In the genomic region with DNA sequence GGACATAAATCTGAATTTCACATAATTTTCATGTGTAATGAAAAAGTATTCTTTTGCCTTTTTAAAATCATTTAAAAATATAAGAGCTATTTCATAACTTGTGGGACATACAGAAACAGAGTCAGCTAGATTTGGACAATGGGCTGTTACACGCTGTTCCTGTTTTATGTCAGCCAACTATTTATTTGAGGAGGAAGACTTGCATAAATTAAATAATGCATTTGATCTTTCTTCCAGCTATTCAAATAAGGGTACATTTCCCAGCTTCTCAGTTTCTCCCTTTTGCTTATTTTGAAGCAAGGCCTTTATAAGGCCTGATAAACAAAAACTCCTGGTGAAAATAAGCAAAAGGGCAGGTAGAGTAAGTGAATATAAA, we compare ENCODE assay signal across 11 cellular contexts. TPM values are rescaled to one million over a fixed set of nuclear protein-coding genes. Genes with fewer than 3 reads are reported as not detected.
DNase-seq lines count a peak whose midpoint lies in the region; ATAC-seq and TF ChIP-seq lines count a peak whose summit lies in the region.
"Had no signal": no experiment of that assay in that cellular context is flagged by ENCODE, and none has a peak within 500 bp of the region (broad histone marks: within the 10 kb centered on the region; RNA-seq: fewer than 3 reads in every experiment).

No MANE protein-coding gene starts in this region.

- TF ChIP-seq POLR2A in vagina (IDR thresholded peaks at IDR 0.05) (no peak), erythroblast (IDR thresholded peaks at IDR 0.05; ENCODE audit: low read length) (no peak)

- no peak overlapping the region for H3K4me3 Mint-ChIP-seq in osteocyte (ENCODE audit: unreplicated experiment)

- H3K4me1 ChIP-seq in left ventricle myocardium inferior (peaks cover 100% of the 10 kb centered on the region), fibroblast of lung (ENCODE audit: control insufficient read depth, extremely low read depth, insufficient read depth, low read length) (peaks cover 30% of the 10 kb centered on the region), vagina (peaks cover 94% of the 10 kb centered on the region)

- TF ChIP-seq CTCF in left ventricle myocardium inferior (IDR thresholded peaks at IDR 0.05; ENCODE audit: borderline replicate concordance) (no peak), fibroblast of lung (conservative IDR thresholded peaks at IDR 0.05 in 1 of 2, IDR thresholded peaks at IDR 0.05 in 1 of 2; ENCODE audit: low read depth in 1 of 2, low read length in 2 of 2) (no peak), osteocyte (IDR thresholded peaks at IDR 0.05) (no peak), vagina (IDR thresholded peaks at IDR 0.05) (no peak)

- DNase-seq in left ventricle myocardium inferior (no peak), Right ventricle myocardium superior (no peak), fibroblast of lung (ENCODE audit: low read depth in 2 of 2) (no peak), osteocyte (ENCODE audit: extremely low spot score, unreplicated experiment) (no peak), vagina (ENCODE audit: extremely low spot score in 2 of 2) (no peak), COLO829 (ENCODE audit: low spot score) (no peak), erythroblast (lab: John Stamatoyannopoulos, UW) (no peak)
- DNase-seq: activated T-cell treated with anti-CD3 and anti-CD28 coated beads for 4 hours had no signal

- H3K27ac ChIP-seq in left ventricle myocardium inferior (replicated peaks) (peak overlapping the region; percentile 98), fibroblast of lung (ENCODE audit: insufficient read depth, low read length) (peak overlapping the region; percentile 58), vagina (peak overlapping the region; percentile 97)

- peak overlapping the region; percentile 87 for H3K4me3 ChIP-seq in left ventricle myocardium inferior
- peak overlapping the region in 1 of 4 experiments; percentile 3 for H3K4me3 ChIP-seq in fibroblast of lung (replicated peaks in 1 of 4; ENCODE audit: control extremely low read depth in 1 of 4, insufficient read depth in 1 of 4, low read depth in 3 of 4, low read length in 4 of 4)
- H3K4me3 ChIP-seq in vagina, result peak overlapping the region in 1 of 2 donors; percentile 8
- H3K4me3 ChIP-seq: lung had no signal

- H3K27ac Mint-ChIP-seq in osteocyte (ENCODE audit: unreplicated experiment), result peak overlapping the region; percentile 58

- H3K9me3 ChIP-seq in left ventricle myocardium inferior (replicated peaks) (no peaks in the 10 kb centered on the region), fibroblast of lung (ENCODE audit: control insufficient read depth, insufficient read depth, low read depth, low read length) (no peaks in the 10 kb centered on the region), vagina (no peaks in the 10 kb centered on the region)

- peaks cover 15% of the 10 kb centered on the region for H3K36me3 ChIP-seq in left ventricle myocardium inferior
- no peaks in the 10 kb centered on the region for H3K36me3 ChIP-seq in fibroblast of lung (ENCODE audit: control insufficient read depth, insufficient read depth, low read length)
- H3K36me3 ChIP-seq in vagina, result no peaks in the 10 kb centered on the region

- H3K36me3 Mint-ChIP-seq in osteocyte (ENCODE audit: unreplicated experiment), result no peaks in the 10 kb centered on the region
- H3K36me3 Mint-ChIP-seq: brain had no signal

- peaks cover 85% of the 10 kb centered on the region for H3K79me2 ChIP-seq in fibroblast of lung (ENCODE audit: control insufficient read depth, insufficient read depth, low read length)

- H3K4me1 Mint-ChIP-seq in osteocyte (ENCODE audit: unreplicated experiment), result peaks cover 66% of the 10 kb centered on the region

- no peak overlapping the region for H3K9ac ChIP-seq in fibroblast of lung (ENCODE audit: insufficient read depth, low read length)

- intact Hi-C loops in left ventricle myocardium inferior (cut with micrococcal nuclease) (no loop called here), Right ventricle myocardium superior (cut with DNase I) (no loop called here), vagina (cut with DNase I) (no loop called here)

- H3K9me3 Mint-ChIP-seq in osteocyte (ENCODE audit: unreplicated experiment), result no peaks in the 10 kb centered on the region

- no peaks in the 10 kb centered on the region for H3K27me3 Mint-ChIP-seq in osteocyte (ENCODE audit: unreplicated experiment)

- no peaks in the 10 kb centered on the region for H4K20me1 ChIP-seq in fibroblast of lung (ENCODE audit: control insufficient read depth, extremely low read depth, insufficient read depth, low read length)

- H2AFZ ChIP-seq in fibroblast of lung (ENCODE audit: low read length), result no peak overlapping the region

- H3K27me3 ChIP-seq in left ventricle myocardium inferior (ENCODE audit: low read depth), result no peaks in the 10 kb centered on the region
- H3K27me3 ChIP-seq in fibroblast of lung (ENCODE audit: control insufficient read depth, insufficient read depth, low read length), result no peaks in the 10 kb centered on the region
- no peaks in the 10 kb centered on the region for H3K27me3 ChIP-seq in vagina

- peak overlapping the region; percentile 84 for H3K4me2 ChIP-seq in fibroblast of lung (ENCODE audit: extremely low read depth, insufficient read depth, low read length)

- ATAC-seq in Right ventricle myocardium superior (ENCODE audit: poor library complexity) (no peak), HG02981 (IDR thresholded peaks at IDR 0.05; ENCODE audit: unreplicated experiment) (no peak)

RNA-seq across cellular contexts. Expression of a gene that starts 6.5 kb away (rescaled TPM):
- 165 TPM for total RNA-seq in left ventricle myocardium inferior
- 155 TPM for total RNA-seq in Right ventricle myocardium superior
- total RNA-seq in fibroblast of lung, result 215 and 248 TPM in 2 replicates
- polyA plus RNA-seq in fibroblast of lung, result 224 and 536 TPM in 2 replicates
- polyA plus RNA-seq in fibroblast of lung (2012), result 151 and 362 TPM in 2 replicates
- 62.3 and 103 TPM in 2 replicates for polyA minus RNA-seq in fibroblast of lung (ENCODE audit: low replicate concordance)
- 51.0 and 53.2 TPM in 2 replicates for total RNA-seq in osteocyte
- 263 TPM for total RNA-seq in vagina
